Comparison of ENCODE assay signal across 27 cellular contexts in genomic region chr11:3346587-3346986, GRCh38.
"Had no signal": no experiment of that assay in that cellular context is flagged by ENCODE, and none has a peak within 500 bp of the region (broad histone marks: within the 10 kb centered on the region; RNA-seq: fewer than 3 reads in every experiment).

No MANE protein-coding gene starts in this region.

- H3K4me1 ChIP-seq: stomach, suprapubic skin, testis, thyroid gland, tibial artery, tibial nerve, transverse colon, upper lobe of left lung, uterus, vagina had no signal

- H3K4me3 ChIP-seq: stomach, suprapubic skin, testis, thoracic aorta, thyroid gland, tibial artery, tibial nerve, transverse colon, upper lobe of left lung, uterus, vagina had no signal

- H3K27me3 ChIP-seq: testis, thyroid gland, tibial artery, tibial nerve, upper lobe of left lung, uterus, vagina had no signal

- H3K9me3 ChIP-seq: suprapubic skin, testis, thyroid gland, uterus, vagina had no signal

- DNase-seq: stimulated activated CD4-positive, alpha-beta T cell treated with anti-CD3 and anti-CD28 coated beads, Interleukin-2, amount 100 ng/mL, for 48 hours; stimulated activated CD4-positive, alpha-beta T cell treated with anti-CD3 and anti-CD28 coated beads, Interleukin-4, amount 100 ng/mL, for 1 hour; stimulated activated CD4-positive, alpha-beta T cell treated with anti-CD3 and anti-CD28 coated beads, Interleukin-4, amount 100 ng/mL, for 24 hours; stimulated activated CD4-positive, alpha-beta T cell treated with anti-CD3 and anti-CD28 coated beads, Interleukin-4, amount 100 ng/mL, for 4 hours; stimulated activated CD8-positive, alpha-beta memory T cell treated with anti-CD3 and anti-CD28 coated beads, Interleukin-4, amount 100 ng/mL, for 48 hours; stimulated activated naive B cell treated with anti-CD40 and anti-IgM and Interleukin-4, amounts not matched to agents 10 μg/mL and 1 μg/mL and 100 μg/mL, for 72 hours; stimulated activated naive CD4-positive, alpha-beta T cell; stimulated activated naive CD4-positive, alpha-beta T cell treated with Interleukin-2 at 50 U/mL for 16 hours; stimulated activated naive CD8-positive, alpha-beta T cell treated with anti-CD3 and anti-CD28 coated beads, Interleukin-15, amount 100 ng/mL, for 72 hours; stimulated activated naive CD8-positive, alpha-beta T cell treated with anti-CD3 and anti-CD28 coated beads, Interleukin-15, Interleukin-2, amounts not matched to agents 100 U/mL and 50 U/mL, for 24 hours; stomach; substantia nigra; testis; thyroid gland; tibial artery; transverse colon; trophoblast cell; upper lobe of left lung; uterus had no signal

- H3K27ac ChIP-seq: stomach, suprapubic skin, testis, thoracic aorta, thyroid gland, tibial artery, tibial nerve, transverse colon, upper lobe of left lung, uterus, vagina had no signal

- H3K4me1 Mint-ChIP-seq: stimulated activated effector memory CD8-positive, alpha-beta T cell treated with anti-CD3 and anti-CD28 coated beads, Interleukin-12 subunit alpha, Interleukin-12 subunit beta, amount 100 ng/mL, for 72 hours; stimulated activated memory B cell treated with anti-CD40 and anti-IgM and Interleukin-4, amounts not matched to agents 10 μg/mL and 1 μg/mL and 100 μg/mL, for 72 hours had no signal

- H3K36me3 ChIP-seq: stomach, suprapubic skin, thyroid gland, tibial artery, tibial nerve, transverse colon, upper lobe of left lung, uterus, vagina had no signal

- H3K27me3 Mint-ChIP-seq: stimulated activated naive CD8-positive, alpha-beta T cell treated with anti-CD3 and anti-CD28 coated beads, Interleukin-15, amount 100 ng/mL, for 72 hours had no signal

- H3K27ac Mint-ChIP-seq: stimulated activated effector memory CD8-positive, alpha-beta T cell treated with anti-CD3 and anti-CD28 coated beads, Interleukin-12 subunit alpha, Interleukin-12 subunit beta, amount 100 ng/mL, for 72 hours; stimulated activated memory B cell treated with anti-CD40 and anti-IgM and Interleukin-4, amounts not matched to agents 10 μg/mL and 1 μg/mL and 100 μg/mL, for 72 hours; stimulated activated naive B cell treated with anti-CD40 and anti-IgM and Interleukin-4, amounts not matched to agents 10 μg/mL and 1 μg/mL and 100 μg/mL, for 72 hours; stimulated activated naive CD8-positive, alpha-beta T cell treated with anti-CD3 and anti-CD28 coated beads, Interleukin-15, amount 100 ng/mL, for 72 hours; stimulated activated naive CD8-positive, alpha-beta T cell treated with anti-CD3 and anti-CD28 coated beads, Interleukin-15, Interleukin-2, amounts not matched to agents 100 ng/mL and 50 ng/mL, for 24 hours; type B pancreatic cell had no signal

- H3K4me3 Mint-ChIP-seq: stimulated activated effector memory CD8-positive, alpha-beta T cell treated with anti-CD3 and anti-CD28 coated beads, Interleukin-12 subunit alpha, Interleukin-12 subunit beta, amount 100 ng/mL, for 72 hours; stimulated activated memory B cell treated with anti-CD40 and anti-IgM and Interleukin-4, amounts not matched to agents 10 μg/mL and 1 μg/mL and 100 μg/mL, for 72 hours; stimulated activated naive CD8-positive, alpha-beta T cell treated with anti-CD3 and anti-CD28 coated beads, Interleukin-15, amount 100 ng/mL, for 72 hours; stimulated activated naive CD8-positive, alpha-beta T cell treated with anti-CD3 and anti-CD28 coated beads, Interleukin-15, Interleukin-2, amounts not matched to agents 100 ng/mL and 50 ng/mL, for 24 hours; type B pancreatic cell had no signal

- ATAC-seq: stimulated activated effector memory CD8-positive, alpha-beta T cell treated with anti-CD3 and anti-CD28 coated beads, Interleukin-12 subunit alpha, Interleukin-12 subunit beta, amount 100 ng/mL, for 72 hours; stimulated activated memory B cell treated with anti-CD40 and anti-IgM and Interleukin-4, amounts not matched to agents 10 μg/mL and 1 μg/mL and 100 μg/mL, for 72 hours; stimulated activated naive B cell treated with anti-CD40 and anti-IgM and Interleukin-4, amounts not matched to agents 10 μg/mL and 1 μg/mL and 100 μg/mL, for 72 hours; stimulated activated naive CD8-positive, alpha-beta T cell treated with anti-CD3 and anti-CD28 coated beads, Interleukin-15, amount 100 ng/mL, for 72 hours; stimulated activated naive CD8-positive, alpha-beta T cell treated with anti-CD3 and anti-CD28 coated beads, Interleukin-15, Interleukin-2, amounts not matched to agents 100 U/mL and 50 U/mL, for 24 hours had no signal

- H3K36me3 Mint-ChIP-seq: stimulated activated effector memory CD8-positive, alpha-beta T cell treated with anti-CD3 and anti-CD28 coated beads, Interleukin-12 subunit alpha, Interleukin-12 subunit beta, amount 100 ng/mL, for 72 hours had no signal
